Comparison of ENCODE assay signal across 26 cellular contexts in the genomic region with DNA sequence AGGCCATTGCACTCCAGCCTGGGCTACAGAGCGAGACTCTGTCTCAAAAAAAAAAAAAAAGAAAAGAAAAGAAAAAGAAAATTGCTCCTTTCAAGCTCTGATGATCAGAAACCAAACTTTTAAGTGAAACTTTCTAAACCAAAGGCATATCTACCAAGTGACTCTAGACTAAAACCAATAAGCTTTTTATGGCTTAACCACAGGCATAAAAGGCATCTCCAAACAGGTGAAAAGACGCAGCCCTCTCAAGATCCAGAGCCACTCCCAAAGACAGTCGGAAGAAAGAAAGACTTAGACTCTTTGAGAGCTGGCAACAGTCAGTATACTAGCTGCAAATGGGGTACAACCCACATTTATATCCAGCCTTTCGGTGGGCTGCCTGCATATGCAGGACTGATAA.
"Had no signal": no experiment of that assay in that cellular context is flagged by ENCODE, and none has a peak within 500 bp of the region (broad histone marks: within the 10 kb centered on the region; RNA-seq: fewer than 3 reads in every experiment).

No MANE protein-coding gene starts in this region.

- H3K36me3 ChIP-seq: brain microvascular endothelial cell, cardiac muscle cell had no signal

- DNase-seq: activated CD4-positive, alpha-beta memory T cell treated with anti-CD3 and anti-CD28 coated beads, Interleukin-2, amount 10 ng/mL, durations not matched to agents 7 days and 5 days; activated CD4-positive, alpha-beta T cell treated with anti-CD3 and anti-CD28 coated beads for 36 hours; activated CD4-positive, alpha-beta T cell treated with anti-CD3 and anti-CD28 coated beads, Interleukin-2, amount 50 U/mL, for 1 hour; activated gamma-delta T cell; activated naive CD4-positive, alpha-beta T cell treated with anti-CD3 and anti-CD28 coated beads for 36 hours; activated T-cell treated with anti-CD3 and anti-CD28 coated beads for 4 hours; activated T-cell treated with anti-CD3 and anti-CD28 coated beads, Interleukin-2, amount 50 U/mL, for 48 hours; brain microvascular endothelial cell; Kasumi-1; NCI-H1048; NCI-H146; NCI-H187 treated with DMSO at 0.1 percent for 48 hours; NCI-H2107; NCI-H345; NCI-H510A; NCI-H69; RPMI8226; T-cell; T-helper 2 cell; T1000 had no signal

- H3K4me3 ChIP-seq: cardiac muscle cell, SK-N-MC had no signal

- H3K27me3 ChIP-seq: brain microvascular endothelial cell, cardiac muscle cell had no signal

- ATAC-seq: activated CD4-positive, alpha-beta T cell treated with anti-CD3 and anti-CD28 coated beads for 36 hours; activated T-helper 17 cell treated with anti-CD3 and anti-CD28 coated beads, Interleukin-2, amount 50 U/mL, for 72 hours; Panc1; Right ventricle myocardium inferior; T-cell had no signal

- H3K27ac ChIP-seq: brain microvascular endothelial cell, cardiac muscle cell, SK-N-MC, VCaP had no signal
